Comparison of ENCODE assay signal across 24 cellular contexts in genomic region chr1:234644928-234645327, GRCh38. TPM values are rescaled to one million over a fixed set of nuclear protein-coding genes. Genes with fewer than 3 reads are reported as not detected.
A peak's percentile ranks its signal among the peaks of the same experiment; 100 is the strongest.
DNase-seq lines count a peak whose midpoint lies in the region; FAIRE-seq and TF ChIP-seq lines count a peak whose summit lies in the region.
"Had no signal": no experiment of that assay in that cellular context is flagged by ENCODE, and none has a peak within 500 bp of the region (broad histone marks: within the 10 kb centered on the region; RNA-seq: fewer than 3 reads in every experiment).

No MANE protein-coding gene starts in this region.

- TF ChIP-seq CTCF in CD14-positive monocyte (IDR thresholded peaks at IDR 0.05), result no peak
- no peak for TF ChIP-seq CTCF in liver (IDR thresholded peaks at IDR 0.05; ENCODE audit: low read depth, low read length, missing input control)
- TF ChIP-seq CTCF in progenitor cell of endocrine pancreas (IDR thresholded peaks at IDR 0.05; ENCODE audit: unreplicated experiment), result no peak
- TF ChIP-seq CTCF in GM20000 (IDR thresholded peaks at IDR 0.05; ENCODE audit: extremely low read depth, missing control alignments), result no peak

- H3K4me1 Mint-ChIP-seq in CD14-positive monocyte, result peaks cover 24% of the 10 kb centered on the region
- H3K4me1 Mint-ChIP-seq in progenitor cell of endocrine pancreas (ENCODE audit: low read depth), result peaks cover 42% of the 10 kb centered on the region
- peaks cover 6% of the 10 kb centered on the region for H3K4me1 Mint-ChIP-seq in activated T-helper 1 cell treated with anti-CD3 and anti-CD28 coated beads, Interleukin-12 subunit alpha, Interleukin-12 subunit beta, Interleukin-2, Interleukin-4 antibody, amounts not matched to agents 30 ng/mL and 10 ng/mL and 1 ng/mL, durations not matched to agents 14 hours and 24 hours and 36 hours (ENCODE audit: low read depth)
- H3K4me1 Mint-ChIP-seq: CD4-positive, alpha-beta memory T cell had no signal

- intact Hi-C loops in CD14-positive monocyte (cut with micrococcal nuclease), result no loop called here
- intact Hi-C loops in activated T-helper 1 cell treated with anti-CD3 and anti-CD28 coated beads, Interleukin-12 subunit alpha, Interleukin-12 subunit beta, Interleukin-2, Interleukin-4 antibody, amounts not matched to agents 30 ng/mL and 10 ng/mL and 1 ng/mL, durations not matched to agents 14 hours and 24 hours and 36 hours (cut with micrococcal nuclease), result no loop called here

- no peaks in the 10 kb centered on the region for H3K9me3 ChIP-seq in liver (ENCODE audit: control insufficient read depth in 4 of 4, low read length in 3 of 4)
- H3K9me3 ChIP-seq: SK-N-SH had no signal

- TF ChIP-seq RAD21 in liver (IDR thresholded peaks at IDR 0.05), result no peak

- FAIRE-seq in TTC549 (lab: Jason Lieb, UNC), result peak; percentile 56
- FAIRE-seq: A204.1, HTR-8/SVneo had no signal

- peak overlapping the region in 1 of 2 donors; percentile 61 for H3K9ac ChIP-seq in liver (ENCODE audit: low read depth in 1 of 2, low read length in 2 of 2)
- H3K9ac ChIP-seq: SK-N-SH had no signal

- H3K27me3 Mint-ChIP-seq in CD14-positive monocyte (ENCODE audit: low read depth in 3 of 3) (no peaks in the 10 kb centered on the region), progenitor cell of endocrine pancreas (no peaks in the 10 kb centered on the region)
- H3K27me3 Mint-ChIP-seq in activated T-helper 1 cell treated with anti-CD3 and anti-CD28 coated beads, Interleukin-12 subunit alpha, Interleukin-12 subunit beta, Interleukin-2, Interleukin-4 antibody, amounts not matched to agents 30 ng/mL and 10 ng/mL and 1 ng/mL, durations not matched to agents 14 hours and 24 hours and 36 hours (ENCODE audit: insufficient read depth), result no peaks in the 10 kb centered on the region
- H3K27me3 Mint-ChIP-seq: CD4-positive, alpha-beta memory T cell; IgD-negative memory B cell had no signal

- peaks cover 0 to 24% (median 12%) of the 10 kb centered on the region in 4 donors for H3K4me1 ChIP-seq in liver (ENCODE audit: control insufficient read depth in 4 of 4, insufficient read depth in 4 of 4, low read length in 3 of 4)
- H3K4me1 ChIP-seq: BE2C had no signal

- H3K36me3 Mint-ChIP-seq in CD14-positive monocyte, result peaks cover 0 to 3% of the 10 kb centered on the region in 2 donors
- H3K36me3 Mint-ChIP-seq in progenitor cell of endocrine pancreas (ENCODE audit: insufficient read depth), result peaks cover 6% of the 10 kb centered on the region
- peaks cover 9% of the 10 kb centered on the region for H3K36me3 Mint-ChIP-seq in activated T-helper 1 cell treated with anti-CD3 and anti-CD28 coated beads, Interleukin-12 subunit alpha, Interleukin-12 subunit beta, Interleukin-2, Interleukin-4 antibody, amounts not matched to agents 30 ng/mL and 10 ng/mL and 1 ng/mL, durations not matched to agents 14 hours and 24 hours and 36 hours (ENCODE audit: low read depth)
- H3K36me3 Mint-ChIP-seq: CD4-positive, alpha-beta memory T cell had no signal

- H3K27ac ChIP-seq in liver (ENCODE audit: low read depth in 1 of 2, low read length in 2 of 2), result peak overlapping the region; percentile 19 to 81

- no peaks in the 10 kb centered on the region for H3K27me3 ChIP-seq in liver (ENCODE audit: control insufficient read depth in 4 of 4, insufficient read depth in 4 of 4, low read length in 3 of 4)
- H3K27me3 ChIP-seq: BE2C had no signal

- H3K36me3 ChIP-seq in liver (ENCODE audit: control insufficient read depth in 4 of 4, insufficient read depth in 3 of 4, low read depth in 1 of 4, low read length in 3 of 4), result no peaks in the 10 kb centered on the region
- H3K36me3 ChIP-seq: BE2C had no signal

- H3K9me3 Mint-ChIP-seq in CD14-positive monocyte, result peaks cover 4 to 6% (median 4%) of the 10 kb centered on the region in 7 donors
- peaks cover 15% of the 10 kb centered on the region for H3K9me3 Mint-ChIP-seq in progenitor cell of endocrine pancreas (ENCODE audit: low read depth)
- H3K9me3 Mint-ChIP-seq in activated T-helper 1 cell treated with anti-CD3 and anti-CD28 coated beads, Interleukin-12 subunit alpha, Interleukin-12 subunit beta, Interleukin-2, Interleukin-4 antibody, amounts not matched to agents 30 ng/mL and 10 ng/mL and 1 ng/mL, durations not matched to agents 14 hours and 24 hours and 36 hours, result peaks cover 7% of the 10 kb centered on the region

- H3K4me3 ChIP-seq in liver (ENCODE audit: low read depth in 1 of 3, low read length in 3 of 3), result no peak overlapping the region

- no peak overlapping the region for H3K4me3 Mint-ChIP-seq in CD14-positive monocyte
- H3K4me3 Mint-ChIP-seq in progenitor cell of endocrine pancreas (ENCODE audit: low read depth), result no peak overlapping the region
- H3K4me3 Mint-ChIP-seq in activated T-helper 1 cell treated with anti-CD3 and anti-CD28 coated beads, Interleukin-12 subunit alpha, Interleukin-12 subunit beta, Interleukin-2, Interleukin-4 antibody, amounts not matched to agents 30 ng/mL and 10 ng/mL and 1 ng/mL, durations not matched to agents 14 hours and 24 hours and 36 hours, result no peak overlapping the region
- H3K4me3 Mint-ChIP-seq: CD4-positive, alpha-beta memory T cell; H9; IgD-negative memory B cell had no signal

- no peak for DNase-seq in CD14-positive monocyte (ENCODE audit: low spot score)
- DNase-seq in progenitor cell of endocrine pancreas (ENCODE audit: low spot score, unreplicated experiment), result no peak
- DNase-seq in activated T-helper 1 cell treated with anti-CD3 and anti-CD28 coated beads, Interleukin-12 subunit alpha, Interleukin-12 subunit beta, Interleukin-2, Interleukin-4 antibody, amounts not matched to agents 30 ng/mL and 10 ng/mL and 1 ng/mL, durations not matched to agents 14 hours and 24 hours and 36 hours (ENCODE audit: low spot score), result no peak
- no peak for DNase-seq in NCI-H1092 (lab: John Stamatoyannopoulos, UW)
- DNase-seq in GM20000 (ENCODE audit: low spot score), result no peak
- DNase-seq in DMS 273 (lab: John Stamatoyannopoulos, UW; ENCODE audit: unreplicated experiment), result no peak
- DNase-seq: BE2C; Calu3; CD4-positive, alpha-beta memory T cell; DMS79 treated with DMSO at 0.1 percent for 48 hours; H9; Karpas-422; MM.1S; NCI-H1092 treated with DMSO at 0.1 percent for 48 hours; NCI-H2081; NCI-H748 treated with DMSO at 0.1 percent for 48 hours; NK-92 treated with Interleukin-12 subunit alpha and Interleukin-12 subunit beta, amount 100 ng/mL, for 24 hours; SHP77 treated with DMSO at 0.1 percent for 48 hours; SK-N-SH had no signal

- 80% methylated on average over 3 of the region's 3 CpGs for WGBS in liver

- peak overlapping the region in 6 of 7 donors; percentile 81 to 96 (median 92) for H3K27ac Mint-ChIP-seq in CD14-positive monocyte
- H3K27ac Mint-ChIP-seq in progenitor cell of endocrine pancreas, result peak overlapping the region; percentile 77
- H3K27ac Mint-ChIP-seq in activated T-helper 1 cell treated with anti-CD3 and anti-CD28 coated beads, Interleukin-12 subunit alpha, Interleukin-12 subunit beta, Interleukin-2, Interleukin-4 antibody, amounts not matched to agents 30 ng/mL and 10 ng/mL and 1 ng/mL, durations not matched to agents 14 hours and 24 hours and 36 hours, result no peak overlapping the region
- H3K27ac Mint-ChIP-seq: CD4-positive, alpha-beta memory T cell; H9; IgD-negative memory B cell had no signal

TF ChIP-seq in liver, 16 proteins besides CTCF, POLR2A, EP300 and RAD21 (continues in another document):
- TF ChIP-seq HNF4G (IDR thresholded peaks at IDR 0.05) (no peak), MAX (IDR thresholded peaks at IDR 0.05) (no peak), FOXA1 (IDR thresholded peaks at IDR 0.05) (no peak), TAF1 (conservative IDR thresholded peaks at IDR 0.05) (no peak), ATF3 (IDR thresholded peaks at IDR 0.05) (no peak), EGR1 (IDR thresholded peaks at IDR 0.05; ENCODE audit: low read depth in 2 of 2) (no peak), REST (IDR thresholded peaks at IDR 0.05) (no peak), RXRA (IDR thresholded peaks at IDR 0.05) (no peak), SP1 (IDR thresholded peaks at IDR 0.05) (no peak), JUND (IDR thresholded peaks at IDR 0.05) (no peak)

RNA-seq across cellular contexts. Expression of gene IRF2BP2, which starts 35.0 kb away (rescaled TPM):
- 10 to 100 TPM; 22.4 to 22.6 TPM for polyA plus RNA-seq in CD14-positive monocyte
- 10 to 100 TPM; 31.5 to 48.2 TPM for total RNA-seq in liver
- polyA plus RNA-seq in liver, result 10 to 100 TPM; 22.2 to 39.3 TPM
- total RNA-seq in progenitor cell of endocrine pancreas, result 193 and 214 TPM in 2 replicates
- 243 TPM in 2 replicates for total RNA-seq in activated T-helper 1 cell treated with anti-CD3 and anti-CD28 coated beads, Interleukin-12 subunit alpha, Interleukin-12 subunit beta, Interleukin-2, Interleukin-4 antibody, amounts not matched to agents 30 ng/mL and 10 ng/mL and 1 ng/mL, durations not matched to agents 14 hours and 24 hours and 36 hours
